ENCODE assay signal across 9 cellular contexts in the genomic region with DNA sequence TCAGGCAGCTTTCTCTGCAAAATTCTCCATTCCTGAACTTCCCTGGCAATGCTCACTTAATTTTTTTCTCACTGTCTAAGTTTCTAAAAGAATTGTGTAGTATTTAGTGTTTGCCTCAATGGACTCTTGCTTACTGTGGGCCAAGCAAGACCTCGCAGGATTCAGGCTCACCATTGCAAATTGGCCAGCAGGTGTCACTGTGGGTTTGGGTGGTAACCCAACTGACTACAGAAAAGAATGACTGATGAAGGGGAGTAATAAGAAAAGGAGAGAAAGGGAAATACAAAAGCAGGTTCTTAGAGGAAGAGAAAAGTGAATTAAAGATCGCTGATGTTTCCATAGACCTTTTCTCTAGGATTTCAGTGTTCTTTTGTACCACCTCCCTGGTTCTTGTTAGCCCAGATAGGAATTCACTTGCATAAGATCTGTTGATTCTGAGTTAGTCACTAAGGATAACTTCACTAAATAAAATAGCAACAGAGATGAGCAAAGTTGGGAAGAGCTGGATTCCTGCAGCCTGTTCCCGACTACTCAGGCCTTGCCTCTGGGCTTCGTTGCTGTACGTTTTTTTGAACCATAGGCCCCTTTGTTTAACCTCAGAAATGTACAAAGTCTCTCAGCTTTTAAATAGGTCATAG.
A peak's percentile ranks its signal among the peaks of the same experiment; 100 is the strongest.
DNase-seq lines count a peak whose midpoint lies in the region; ATAC-seq, FAIRE-seq and TF ChIP-seq lines count a peak whose summit lies in the region.
"Had no signal": no experiment of that assay in that cellular context is flagged by ENCODE, and none has a peak within 500 bp of the region (broad histone marks: within the 10 kb centered on the region; RNA-seq: fewer than 3 reads in every experiment).

No MANE protein-coding gene starts in this region.

- H3K36me3 Mint-ChIP-seq in astrocyte (ENCODE audit: low read depth, unreplicated experiment) = no peaks in the 10 kb centered on the region
- H3K36me3 Mint-ChIP-seq: activated naive CD8-positive, alpha-beta T cell had no signal

- H3K4me3 Mint-ChIP-seq in astrocyte (ENCODE audit: unreplicated experiment) = no peak overlapping the region
- H3K4me3 Mint-ChIP-seq: activated naive CD8-positive, alpha-beta T cell had no signal

- no peak overlapping the region for H3K27ac Mint-ChIP-seq in astrocyte (ENCODE audit: unreplicated experiment)
- H3K27ac Mint-ChIP-seq: activated naive CD8-positive, alpha-beta T cell had no signal

- no peak for TF ChIP-seq POLR2A in gastrocnemius medialis (IDR thresholded peaks at IDR 0.05)

- DNase-seq in DMS153 treated with DMSO at 0.1 percent for 48 hours (lab: John Stamatoyannopoulos, UW; ENCODE audit: unreplicated experiment) = peak; percentile 59
- peak; percentile 65 for DNase-seq in GM20000 (ENCODE audit: low spot score)
- DNase-seq in RPMI7951 (ENCODE audit: low read depth) = peak; percentile 69
- peak; percentile 58 for DNase-seq in astrocyte (ENCODE audit: low read depth)
- peak; percentile 72 to 78 for DNase-seq in hippocampal formation (lab: John Stamatoyannopoulos, UW)
- DNase-seq in gastrocnemius medialis = peak; percentile 16 to 52
- no peak for DNase-seq in effector CD8-positive, alpha-beta T cell (lab: John Stamatoyannopoulos, UW)

- H3K9ac ChIP-seq in astrocyte (ENCODE audit: low read length) = no peak overlapping the region

- peaks cover 11% of the 10 kb centered on the region for H3K4me1 Mint-ChIP-seq in astrocyte (ENCODE audit: low read depth, unreplicated experiment)

- intact Hi-C loops in gastrocnemius medialis (cut with DNase I; ENCODE audit: low total_unique reads) = loop anchor here (1.0 to 10.0 kb wide), 3 partner anchors 415 to 805 kb away; partner anchors contain the start of gene BMP4

- TF ChIP-seq EP300 in Ishikawa (IDR thresholded peaks at IDR 0.05; ENCODE audit: borderline replicate concordance) = no peak

- no peak overlapping the region for H2AFZ ChIP-seq in astrocyte (ENCODE audit: low read depth, low read length)

- H3K9me3 Mint-ChIP-seq in astrocyte (ENCODE audit: unreplicated experiment) = no peaks in the 10 kb centered on the region

- H3K4me2 ChIP-seq in astrocyte (ENCODE audit: low read length) = no peak overlapping the region

- peaks cover 8% of the 10 kb centered on the region for H3K4me1 ChIP-seq in astrocyte (ENCODE audit: insufficient read depth, low read length)
- peaks cover 4 to 15% of the 10 kb centered on the region in 2 donors for H3K4me1 ChIP-seq in gastrocnemius medialis

- peak; percentile 66 to 80 for ATAC-seq in gastrocnemius medialis

- peak; percentile 60 for TF ChIP-seq CTCF in GM20000 (IDR thresholded peaks at IDR 0.05; ENCODE audit: extremely low read depth, missing control alignments)
- peak; percentile 96 for TF ChIP-seq CTCF in astrocyte (IDR thresholded peaks at IDR 0.05; ENCODE audit: insufficient read depth, low read depth, low read length)
- peak; percentile 39 to 77 (median 61) for TF ChIP-seq CTCF in gastrocnemius medialis (IDR thresholded peaks at IDR 0.05 in 4 of 5, conservative IDR thresholded peaks at IDR 0.05 in 1 of 5)

- H3K27ac ChIP-seq in astrocyte (ENCODE audit: low read depth, low read length) = no peak overlapping the region
- H3K27ac ChIP-seq in gastrocnemius medialis = no peak overlapping the region

- H3K9me3 ChIP-seq in astrocyte (ENCODE audit: insufficient read depth, low read depth, low read length) = no peaks in the 10 kb centered on the region
- no peaks in the 10 kb centered on the region for H3K9me3 ChIP-seq in gastrocnemius medialis

- no peaks in the 10 kb centered on the region for H3K79me2 ChIP-seq in astrocyte (ENCODE audit: insufficient read depth, low read length)

- in situ Hi-C loops in gastrocnemius medialis (cut with MboI; ENCODE audit: low sequenced_read_pairs in 4 of 4) = loop anchor here in 3 of 4 donors (5.0 to 25.0 kb wide), 4 partner anchors 628 to 798 kb away; no protein-coding TSS in a partner anchor

- peak; percentile 55 for FAIRE-seq in astrocyte (lab: Jason Lieb, UNC)

- H3K27me3 Mint-ChIP-seq in astrocyte (ENCODE audit: low read depth, unreplicated experiment) = no peaks in the 10 kb centered on the region
- H3K27me3 Mint-ChIP-seq: activated naive CD8-positive, alpha-beta T cell had no signal

- no peaks in the 10 kb centered on the region for H3K27me3 ChIP-seq in astrocyte (ENCODE audit: insufficient read depth, low read length)
- H3K27me3 ChIP-seq in gastrocnemius medialis = no peaks in the 10 kb centered on the region

- TF ChIP-seq RAD21 in Ishikawa (IDR thresholded peaks at IDR 0.05; ENCODE audit: low read depth) = peak; percentile 94

- no peaks in the 10 kb centered on the region for H3K36me3 ChIP-seq in astrocyte (ENCODE audit: insufficient read depth, low read length)
- H3K36me3 ChIP-seq in gastrocnemius medialis = no peaks in the 10 kb centered on the region

- H3K4me3 ChIP-seq in astrocyte (ENCODE audit: insufficient read depth, low read depth, low read length) (no peak overlapping the region), gastrocnemius medialis (no peak overlapping the region)

- H4K20me1 ChIP-seq in astrocyte (ENCODE audit: insufficient read depth, low read length) = no peaks in the 10 kb centered on the region

TF ChIP-seq in Ishikawa, 13 proteins besides CTCF, POLR2A, EP300 and RAD21:
- TF ChIP-seq TCF12 (IDR thresholded peaks at IDR 0.05; ENCODE audit: low read depth) (no peak), CREB1 (IDR thresholded peaks at IDR 0.05; ENCODE audit: low read depth) (no peak), TEAD4 (IDR thresholded peaks at IDR 0.05) (no peak), CEBPB (IDR thresholded peaks at IDR 0.05) (no peak), YY1 (IDR thresholded peaks at IDR 0.05; ENCODE audit: low read depth) (no peak), NFIC (IDR thresholded peaks at IDR 0.05) (no peak), EGR1 (IDR thresholded peaks at IDR 0.05) (no peak), FOXM1 (IDR thresholded peaks at IDR 0.05; ENCODE audit: borderline replicate concordance, low read depth) (no peak), MAX (IDR thresholded peaks at IDR 0.05) (no peak), ZBTB7A (IDR thresholded peaks at IDR 0.05; ENCODE audit: low read depth) (no peak)
- TF ChIP-seq, protein P1, sequence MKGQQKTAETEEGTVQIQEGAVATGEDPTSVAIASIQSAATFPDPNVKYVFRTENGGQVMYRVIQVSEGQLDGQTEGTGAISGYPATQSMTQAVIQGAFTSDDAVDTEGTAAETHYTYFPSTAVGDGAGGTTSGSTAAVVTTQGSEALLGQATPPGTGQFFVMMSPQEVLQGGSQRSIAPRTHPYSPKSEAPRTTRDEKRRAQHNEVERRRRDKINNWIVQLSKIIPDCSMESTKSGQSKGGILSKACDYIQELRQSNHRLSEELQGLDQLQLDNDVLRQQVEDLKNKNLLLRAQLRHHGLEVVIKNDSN (IDR thresholded peaks at IDR 0.05) = no peak
TF ChIP-seq in Ishikawa: peak in this region for 0.
